Comparison of ENCODE assay signal across 1 cellular context in the genomic region with DNA sequence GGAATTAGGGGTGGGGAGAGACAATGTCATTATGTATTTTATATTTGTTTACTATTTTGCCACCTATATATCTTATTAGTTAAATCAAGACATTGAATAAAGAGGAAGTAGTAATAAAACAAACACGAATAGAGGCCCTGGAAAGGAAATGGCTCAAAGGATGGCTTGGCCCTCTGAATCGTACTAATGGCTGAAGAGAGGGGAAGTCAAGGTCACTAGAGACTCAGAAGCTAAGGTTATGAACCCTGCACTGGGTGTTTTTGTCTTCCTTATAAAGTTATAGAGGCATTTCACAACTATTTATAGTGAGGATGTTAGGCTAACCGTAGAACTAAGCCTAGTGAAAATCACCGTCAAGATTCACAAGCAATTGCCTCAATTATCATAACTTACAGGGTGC.
TF ChIP-seq lines count a peak whose summit lies in the region.

No MANE protein-coding gene starts in this region.

TF ChIP-seq in liver, 16 proteins besides CTCF, POLR2A, EP300 and RAD21 (continued from another document):
- TF ChIP-seq, protein P1, sequence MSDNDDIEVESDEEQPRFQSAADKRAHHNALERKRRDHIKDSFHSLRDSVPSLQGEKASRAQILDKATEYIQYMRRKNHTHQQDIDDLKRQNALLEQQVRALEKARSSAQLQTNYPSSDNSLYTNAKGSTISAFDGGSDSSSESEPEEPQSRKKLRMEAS (IDR thresholded peaks at IDR 0.05), result no peak
- no peak for TF ChIP-seq HNF4A (conservative IDR thresholded peaks at IDR 0.05)
